Comparison of ENCODE assay signal across 1 cellular context in the genomic region with DNA sequence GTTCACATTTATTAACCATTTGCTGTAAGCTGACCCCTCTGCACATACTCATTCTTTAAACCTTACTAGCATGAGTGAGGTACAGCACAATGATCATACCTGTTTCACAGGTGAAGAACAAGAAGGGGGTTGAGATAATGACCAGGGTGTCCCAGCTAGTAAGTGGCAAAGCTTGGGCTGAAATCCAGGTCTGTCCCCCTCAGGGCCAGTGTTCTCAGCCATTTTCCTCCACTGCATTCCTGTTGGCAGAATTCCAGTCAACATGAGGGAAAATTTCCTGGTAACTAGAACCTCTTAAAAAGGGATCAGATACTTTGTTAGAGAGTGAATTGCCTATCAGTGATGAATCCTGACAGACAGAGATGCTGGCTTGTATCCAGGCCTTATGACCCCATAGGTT.
TF ChIP-seq lines count a peak whose summit lies in the region.

No MANE protein-coding gene starts in this region.

TF ChIP-seq in endothelial cell of umbilical vein, 7 proteins besides CTCF, POLR2A, EP300 and RAD21 (continued from another document):
- TF ChIP-seq, protein P1, sequence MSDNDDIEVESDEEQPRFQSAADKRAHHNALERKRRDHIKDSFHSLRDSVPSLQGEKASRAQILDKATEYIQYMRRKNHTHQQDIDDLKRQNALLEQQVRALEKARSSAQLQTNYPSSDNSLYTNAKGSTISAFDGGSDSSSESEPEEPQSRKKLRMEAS (IDR thresholded peaks at IDR 0.05; ENCODE audit: insufficient read depth, insufficient read length), result no peak
